In genomic region chr12:116297224-116297834, GRCh38 we compare ENCODE assay signal across 23 cellular contexts. TPM values are rescaled to one million over a fixed set of nuclear protein-coding genes. Genes with fewer than 3 reads are reported as not detected.
A peak's percentile ranks its signal among the peaks of the same experiment; 100 is the strongest.
DNase-seq lines count a peak whose midpoint lies in the region; ATAC-seq, FAIRE-seq and TF ChIP-seq lines count a peak whose summit lies in the region.
"Had no signal": no experiment of that assay in that cellular context is flagged by ENCODE, and none has a peak within 500 bp of the region (broad histone marks: within the 10 kb centered on the region; RNA-seq: fewer than 3 reads in every experiment).

No MANE protein-coding gene starts in this region.

- no peak for TF ChIP-seq CTCF in H1 (IDR thresholded peaks at IDR 0.05; ENCODE audit: control extremely low read depth in 1 of 3, insufficient read depth in 1 of 3, low read depth in 1 of 3, low read length in 3 of 3)
- no peak for TF ChIP-seq CTCF in nephron progenitor cell (IDR thresholded peaks at IDR 0.05)
- no peak for TF ChIP-seq CTCF in GM23338 (conservative IDR thresholded peaks at IDR 0.05; ENCODE audit: low read depth in 2 of 2)

- no peak for TF ChIP-seq POLR2A in H1 (IDR thresholded peaks at IDR 0.05; ENCODE audit: control extremely low read depth in 1 of 2, low read depth in 2 of 2, low read length in 2 of 2)

- WGBS in H1 (ENCODE audit: extremely low coverage in 1 of 2, insufficient coverage in 1 of 2, insufficient read length in 1 of 2, insufficient replicate concordance in 2 of 2, low coverage in 1 of 2, low lambda C conversion rate in 2 of 2, missing lambda C conversion rate in 1 of 2), 2 experiments: 87% methylated on average over 3 of the region's 3 CpGs; no CpG with 5 or more reads in 1 of the 2 experiments

- no peak overlapping the region for H3K9ac ChIP-seq in H1 (replicated peaks in 1 of 4; ENCODE audit: extremely low read depth in 1 of 4, low read depth in 3 of 4, low read length in 3 of 4)
- H3K9ac ChIP-seq: BLaER1 treated with 17β-estradiol and CSF1 and Interleukin-3, amounts not matched to agents 10 nM and 100 nM had no signal

- H4K91ac ChIP-seq in H1 (replicated peaks; ENCODE audit: insufficient read length, low read length): no peak overlapping the region

- H2BK120ac ChIP-seq in H1 (replicated peaks; ENCODE audit: low read depth, low read length): no peak overlapping the region

- H3K23me2 ChIP-seq in H1 (ENCODE audit: low read depth, low read length): peaks cover 3% of the 10 kb centered on the region; the same call in 1 of the 2 replicates

- POLR2A ChIA-PET in H1 (lab: Charles Lee; ENCODE audit: partially characterized antibody): interaction anchor here (0.6 to 0.7 kb wide), 3 partner anchors 11 to 259 kb away, joined by 3 to 4 read pairs (median 4); no protein-coding TSS in a partner anchor

- no peak for TF ChIP-seq EP300 in H1 (IDR thresholded peaks at IDR 0.05; ENCODE audit: borderline replicate concordance in 1 of 2, low read depth in 2 of 2, low read length in 2 of 2)

- peaks cover 58% of the 10 kb centered on the region for H3K27me3 Mint-ChIP-seq in T-helper 1 cell treated with Interleukin-12 subunit alpha and Interleukin-12 subunit beta and Interleukin-4 antibody, amounts not matched to agents 30 μg/mL and 1 μg/mL, for 36 hours (ENCODE audit: low read depth)
- peaks cover 9% of the 10 kb centered on the region for H3K27me3 Mint-ChIP-seq in nephron progenitor cell (ENCODE audit: low read depth, poor library complexity)
- H3K27me3 Mint-ChIP-seq in GM23338 (ENCODE audit: insufficient read depth, low read depth, poor library complexity): peaks cover 2% of the 10 kb centered on the region
- H3K27me3 Mint-ChIP-seq: CD4-positive, alpha-beta T cell had no signal

- H4K20me1 ChIP-seq in H1 (replicated peaks in 1 of 2; ENCODE audit: control insufficient read depth in 1 of 2, insufficient read depth in 2 of 2, low read length in 2 of 2): peaks cover 0 to 2% of the 10 kb centered on the region in 2 experiments
- H4K20me1 ChIP-seq in GM23338 (replicated peaks; ENCODE audit: insufficient read depth): no peaks in the 10 kb centered on the region
- H4K20me1 ChIP-seq: BLaER1 treated with 17β-estradiol and CSF1 and Interleukin-3, amounts not matched to agents 10 nM and 100 nM had no signal

- H3K27ac ChIP-seq in H1 (ENCODE audit: low read depth, low read length): no peak overlapping the region
- no peak overlapping the region for H3K27ac ChIP-seq in GM23338 (ENCODE audit: low read depth)
- H3K27ac ChIP-seq: 22Rv1; A549; BLaER1 treated with 17β-estradiol and CSF1 and Interleukin-3, amounts not matched to agents 10 nM and 100 nM; C4-2B had no signal

- H3K27me3 ChIP-seq in H1 (replicated peaks in 1 of 4; ENCODE audit: control insufficient read depth in 3 of 4, extremely low read depth in 1 of 4, insufficient read depth in 3 of 4, low read length in 3 of 4): no peaks in the 10 kb centered on the region
- no peaks in the 10 kb centered on the region for H3K27me3 ChIP-seq in GM23338 (ENCODE audit: insufficient read depth)
- H3K27me3 ChIP-seq: BLaER1 treated with 17β-estradiol and CSF1 and Interleukin-3, amounts not matched to agents 10 nM and 100 nM had no signal

- H2BK5ac ChIP-seq in H1 (ENCODE audit: low read depth, low read length): no peak overlapping the region

- peaks cover 0 to 6% (median 3%) of the 10 kb centered on the region in 4 experiments; a peak in 2 of 7 replicates for H3K4me1 ChIP-seq in H1 (replicated peaks in 1 of 4; ENCODE audit: control insufficient read depth in 3 of 4, insufficient read depth in 4 of 4, low read length in 3 of 4)
- peaks cover 29% of the 10 kb centered on the region; the same call in 1 of the 2 replicates for H3K4me1 ChIP-seq in GM23338 (ENCODE audit: insufficient read depth)

- no peaks in the 10 kb centered on the region for H3K9me3 Mint-ChIP-seq in T-helper 1 cell treated with Interleukin-12 subunit alpha and Interleukin-12 subunit beta and Interleukin-4 antibody, amounts not matched to agents 30 μg/mL and 1 μg/mL, for 36 hours
- H3K9me3 Mint-ChIP-seq in nephron progenitor cell (no peaks in the 10 kb centered on the region), GM23338 (no peaks in the 10 kb centered on the region)
- H3K9me3 Mint-ChIP-seq: CD4-positive, alpha-beta T cell; CD8-positive, alpha-beta T cell had no signal

- H2AFZ ChIP-seq in H1 (ENCODE audit: low read length) (no peak overlapping the region), GM23338 (no peak overlapping the region)

- no peak overlapping the region for H3K56ac ChIP-seq in H1 (replicated peaks; ENCODE audit: insufficient read length, low read depth, low read length)

- H3K4me2 ChIP-seq in H1 (ENCODE audit: insufficient read depth in 1 of 2, low read depth in 2 of 2, low read length in 2 of 2) (no peak overlapping the region), GM23338 (no peak overlapping the region)
- H3K4me2 ChIP-seq: A549 had no signal

- H4K5ac ChIP-seq in H1 (ENCODE audit: insufficient read length, low read depth, low read length): no peak overlapping the region

- no peaks in the 10 kb centered on the region for H3K36me3 ChIP-seq in H1 (ENCODE audit: control insufficient read depth in 2 of 4, insufficient read depth in 4 of 4, low read length in 3 of 4)
- no peaks in the 10 kb centered on the region for H3K36me3 ChIP-seq in GM23338 (ENCODE audit: insufficient read depth)
- H3K36me3 ChIP-seq: BLaER1 treated with 17β-estradiol and CSF1 and Interleukin-3, amounts not matched to agents 10 nM and 100 nM had no signal

- H3K79me2 ChIP-seq in H1 (ENCODE audit: control insufficient read depth in 1 of 2, insufficient read depth in 2 of 2, low read length in 2 of 2) (no peaks in the 10 kb centered on the region), GM23338 (replicated peaks; ENCODE audit: insufficient read depth) (no peaks in the 10 kb centered on the region)

- peak overlapping the region; percentile 21 for H3K27ac Mint-ChIP-seq in T-helper 1 cell treated with Interleukin-12 subunit alpha and Interleukin-12 subunit beta and Interleukin-4 antibody, amounts not matched to agents 30 μg/mL and 1 μg/mL, for 36 hours
- H3K27ac Mint-ChIP-seq in nephron progenitor cell: peak overlapping the region; percentile 47
- H3K27ac Mint-ChIP-seq in GM23338: no peak overlapping the region
- H3K27ac Mint-ChIP-seq: B cell; CD4-positive, alpha-beta T cell; CD8-positive, alpha-beta T cell had no signal

- H2BK20ac ChIP-seq in H1 (ENCODE audit: low read length): no peak overlapping the region

- H2BK15ac ChIP-seq in H1 (ENCODE audit: low read length): no peak overlapping the region

- H3K9me2 ChIP-seq in GM23338 (ENCODE audit: insufficient read depth): no peaks in the 10 kb centered on the region; the same call in 1 of the 2 replicates

- H3K79me1 ChIP-seq in H1 (ENCODE audit: low read depth, low read length): no peaks in the 10 kb centered on the region

- H3K4me3 ChIP-seq in H1 (ENCODE audit: extremely low read depth in 1 of 4, insufficient read depth in 2 of 4, low read depth in 3 of 4, low read length in 4 of 4) (no peak overlapping the region), GM23338 (no peak overlapping the region)
- H3K4me3 ChIP-seq: A549; BLaER1 treated with 17β-estradiol and CSF1 and Interleukin-3, amounts not matched to agents 10 nM and 100 nM had no signal

- H3K18ac ChIP-seq in H1 (ENCODE audit: extremely low read depth, low read length): no peak overlapping the region

- no peak overlapping the region for H2AK5ac ChIP-seq in H1 (ENCODE audit: low read depth, low read length)

- DNase-seq in T-helper 1 cell (no peak), H1 (ENCODE audit: low read depth in 1 of 2, low spot score in 2 of 2) (no peak), nephron progenitor cell (no peak), HCEC 1CT (no peak), A172 (ENCODE audit: low spot score) (no peak), GM23338 (ENCODE audit: low spot score) (no peak)
- DNase-seq: AML-193; Caco-2; Calu3; CD4-positive, alpha-beta T cell; CD8-positive, alpha-beta T cell; DMS79 treated with DMSO at 0.1 percent for 48 hours; GF-D8 had no signal

- H2BK12ac ChIP-seq in H1 (ENCODE audit: low read depth, low read length): no peak overlapping the region

- H3K36me3 Mint-ChIP-seq in T-helper 1 cell treated with Interleukin-12 subunit alpha and Interleukin-12 subunit beta and Interleukin-4 antibody, amounts not matched to agents 30 μg/mL and 1 μg/mL, for 36 hours (ENCODE audit: low read depth): no peaks in the 10 kb centered on the region
- H3K36me3 Mint-ChIP-seq in nephron progenitor cell (ENCODE audit: low read depth): peaks cover 5% of the 10 kb centered on the region
- no peaks in the 10 kb centered on the region for H3K36me3 Mint-ChIP-seq in GM23338 (ENCODE audit: low read depth)
- H3K36me3 Mint-ChIP-seq: CD8-positive, alpha-beta T cell had no signal

- no peak for ATAC-seq in GM23338
- ATAC-seq: A549; CD8-positive, alpha-beta T cell had no signal

- no peaks in the 10 kb centered on the region for H3K4me1 Mint-ChIP-seq in T-helper 1 cell treated with Interleukin-12 subunit alpha and Interleukin-12 subunit beta and Interleukin-4 antibody, amounts not matched to agents 30 μg/mL and 1 μg/mL, for 36 hours (ENCODE audit: low read depth)
- peaks cover 68% of the 10 kb centered on the region for H3K4me1 Mint-ChIP-seq in nephron progenitor cell
- peaks cover 41% of the 10 kb centered on the region for H3K4me1 Mint-ChIP-seq in GM23338

- H3K23ac ChIP-seq in H1 (ENCODE audit: insufficient read length): no peak overlapping the region

- no peak for TF ChIP-seq RAD21 in H1 (IDR thresholded peaks at IDR 0.05 in 1 of 2, conservative IDR thresholded peaks at IDR 0.05 in 1 of 2; ENCODE audit: low read depth in 2 of 2, low read length in 2 of 2)

- CTCF ChIA-PET in H1 (lab: Charles Lee; ENCODE audit: partially characterized antibody): interaction anchor here (0.6 to 1.2 kb wide), 4 partner anchors 16 to 1453 kb away, joined by 3 to 5 read pairs (median 4); no protein-coding TSS in a partner anchor

- FAIRE-seq in H1 (lab: Jason Lieb, UNC): no peak
- FAIRE-seq: A549, D721Med, G401.6, GM12891, GM19239 had no signal

- H3K14ac ChIP-seq in H1 (ENCODE audit: insufficient read length): no peak overlapping the region

- H3K4ac ChIP-seq in H1 (replicated peaks; ENCODE audit: insufficient read length, low read depth, low read length): no peak overlapping the region

- H3K4me3 Mint-ChIP-seq in T-helper 1 cell treated with Interleukin-12 subunit alpha and Interleukin-12 subunit beta and Interleukin-4 antibody, amounts not matched to agents 30 μg/mL and 1 μg/mL, for 36 hours: no peak overlapping the region
- no peak overlapping the region for H3K4me3 Mint-ChIP-seq in nephron progenitor cell
- H3K4me3 Mint-ChIP-seq in GM23338: no peak overlapping the region
- H3K4me3 Mint-ChIP-seq: B cell; CD4-positive, alpha-beta T cell; CD8-positive, alpha-beta T cell had no signal

- no peak overlapping the region for H4K8ac ChIP-seq in H1 (ENCODE audit: extremely low read depth, insufficient read depth, low read length)

- H3K9me3 ChIP-seq in H1 (ENCODE audit: insufficient read depth in 2 of 2, low read depth in 1 of 2, low read length in 1 of 2): no peaks in the 10 kb centered on the region
- H3K9me3 ChIP-seq: A549, Caco-2 had no signal

- no peaks in the 10 kb centered on the region for H3F3A ChIP-seq in GM23338 (replicated peaks; ENCODE audit: low read depth)

RNA-seq across cellular contexts. Expression of gene MED13L, which starts 19.8 kb away (rescaled TPM):
- total RNA-seq in H1 (2021; fragmentation: NEBNext Ultra II Directional; extraction: Animal tissue kit (Norgen Biotek cat#: 25700)): 49.0 and 51.7 TPM in 2 replicates
- polyA plus RNA-seq in H1 (2011; rRNA removed) (14.7 and 15.9 TPM in 2 replicates), GM23338 (2016; fragmentation: Nextera tagmentation; extraction: Ambion mirVana) (18.7 and 20.9 TPM in 2 replicates)
- 16.0 TPM for polyA plus RNA-seq in H1 (2011; cell fraction: cytosol; rRNA removed)
- polyA plus RNA-seq in H1 (2011; cell fraction: nucleus; rRNA removed): 42.0 TPM
- 12.7 to 18.3 TPM (median 15.3 TPM) in 4 replicates for polyA plus RNA-seq in H1 (2012, experiment 1 of 2)
- polyA plus RNA-seq in H1 (2012, experiment 2 of 2): 1.4 TPM
- 13.5 TPM for polyA plus RNA-seq in H1 (2013, experiment 1 of 2)
- polyA plus RNA-seq in H1 (2013, experiment 2 of 2): 12.2 TPM
- polyA minus RNA-seq in H1 (2011; rRNA and poly(A)+ RNA removed): 108 and 121 TPM in 2 replicates
- 37.8 TPM for polyA minus RNA-seq in H1 (2011; cell fraction: cytosol; rRNA and poly(A)+ RNA removed)
- 231 TPM for polyA minus RNA-seq in H1 (2011; cell fraction: nucleus; rRNA and poly(A)+ RNA removed)
- total RNA-seq in A172 (2014; rRNA removed; shearing (Covaris generic)): 33.3 and 37.8 TPM in 2 replicates
- 73.6 and 90.7 TPM in 2 replicates for total RNA-seq in GM23338 (2014; rRNA removed; shearing (Covaris generic))
